1 cellular context compared by ENCODE assay signal in genomic region chr10:116779076-116779687, GRCh38.
TF ChIP-seq lines count a peak whose summit lies in the region.

No MANE protein-coding gene starts in this region.

TF ChIP-seq in HCT116, 20 proteins besides CTCF, POLR2A, EP300 and RAD21:
- TF ChIP-seq FOSL1 (IDR thresholded peaks at IDR 0.05; ENCODE audit: low read depth) = peak; percentile 60
- TF ChIP-seq SP1 (IDR thresholded peaks at IDR 0.05; ENCODE audit: low read depth) = peak; percentile 50
- TF ChIP-seq SRF (IDR thresholded peaks at IDR 0.05; ENCODE audit: low read depth) = no peak
- TF ChIP-seq CEBPB (IDR thresholded peaks at IDR 0.05; ENCODE audit: low read depth) = no peak
- peak; percentile 70; the same call in 1 of the 2 replicates for TF ChIP-seq CBX3 (IDR thresholded peaks at IDR 0.05; ENCODE audit: low read depth)
- no peak for TF ChIP-seq ZFX (IDR thresholded peaks at IDR 0.05)
- no peak; the same call in none of the 2 replicates for TF ChIP-seq JUND (IDR thresholded peaks at IDR 0.05)
- no peak for TF ChIP-seq YY1 (IDR thresholded peaks at IDR 0.05; ENCODE audit: extremely low read depth, insufficient replicate concordance, low read depth, low read length)
- no peak for TF ChIP-seq EZH2phosphoT487 (IDR thresholded peaks at IDR 0.05; ENCODE audit: borderline replicate concordance)
- TF ChIP-seq EZH2 (IDR thresholded peaks at IDR 0.05) = no peak
- peak; percentile 18; the same call in 1 of the 2 replicates for TF ChIP-seq POLR2AphosphoS5 (IDR thresholded peaks at IDR 0.05; ENCODE audit: low read depth, low read length)
- TF ChIP-seq EGR1 (IDR thresholded peaks at IDR 0.05; ENCODE audit: low read depth) = no peak; the same call in 1 of the 2 replicates
- TF ChIP-seq, protein P1, sequence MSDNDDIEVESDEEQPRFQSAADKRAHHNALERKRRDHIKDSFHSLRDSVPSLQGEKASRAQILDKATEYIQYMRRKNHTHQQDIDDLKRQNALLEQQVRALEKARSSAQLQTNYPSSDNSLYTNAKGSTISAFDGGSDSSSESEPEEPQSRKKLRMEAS (IDR thresholded peaks at IDR 0.05) = peak; percentile 70
- TF ChIP-seq REST (IDR thresholded peaks at IDR 0.05; ENCODE audit: low read depth) = no peak
- TF ChIP-seq, protein P2, sequence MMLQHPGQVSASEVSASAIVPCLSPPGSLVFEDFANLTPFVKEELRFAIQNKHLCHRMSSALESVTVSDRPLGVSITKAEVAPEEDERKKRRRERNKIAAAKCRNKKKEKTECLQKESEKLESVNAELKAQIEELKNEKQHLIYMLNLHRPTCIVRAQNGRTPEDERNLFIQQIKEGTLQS (IDR thresholded peaks at IDR 0.05) = no peak
